ENCODE assay signal across 21 cellular contexts in the genomic region with DNA sequence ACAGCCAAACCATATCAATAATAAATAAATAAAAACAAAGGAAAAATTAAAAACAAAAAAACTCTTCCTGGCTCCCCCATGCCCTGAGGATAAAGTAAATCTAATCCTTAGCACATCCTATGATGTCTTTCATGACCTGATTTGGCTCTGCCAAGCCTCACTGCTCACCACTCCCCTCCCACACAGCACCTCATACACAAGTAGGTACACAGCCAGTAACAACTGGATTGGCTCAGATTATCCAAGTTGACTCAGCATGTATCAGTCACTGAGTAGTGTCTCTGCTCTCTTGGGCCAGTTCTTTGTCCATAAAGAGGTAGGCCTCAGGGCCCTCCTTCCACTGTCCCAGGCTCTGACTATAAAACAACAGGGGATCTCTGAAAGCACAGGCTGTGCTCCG.
DNase-seq lines count a peak whose midpoint lies in the region; ATAC-seq, FAIRE-seq and TF ChIP-seq lines count a peak whose summit lies in the region.
"Had no signal": no experiment of that assay in that cellular context is flagged by ENCODE, and none has a peak within 500 bp of the region (broad histone marks: within the 10 kb centered on the region; RNA-seq: fewer than 3 reads in every experiment).

No MANE protein-coding gene starts in this region.

- no peak overlapping the region for H3K9ac ChIP-seq in endothelial cell of umbilical vein (replicated peaks; ENCODE audit: extremely low read depth, insufficient read depth, low read length)

- no peaks in the 10 kb centered on the region for H3K9me1 ChIP-seq in endothelial cell of umbilical vein (replicated peaks; ENCODE audit: control insufficient read depth, extremely low read depth, insufficient read depth, low read length)

- dilution Hi-C loops in endothelial cell of umbilical vein (cut with MboI; ENCODE audit: extremely low pct_ligation_motif_present, low sequenced_read_pairs) = no loop called here

- no TSS peak for BruUV-seq in endothelial cell of umbilical vein (replicated peaks; lab: Mats Ljungman, UMichigan)

- H3K4me3 ChIP-seq in endothelial cell of umbilical vein (replicated peaks in 1 of 3; ENCODE audit: insufficient read depth in 1 of 3, low read depth in 1 of 3, low read length in 3 of 3) = no peak overlapping the region
- H3K4me3 ChIP-seq in osteoblast (ENCODE audit: insufficient read depth, low read length) = no peak overlapping the region
- H3K4me3 ChIP-seq in hepatocyte = no peak overlapping the region
- H3K4me3 ChIP-seq: HAP-1, thoracic aorta had no signal

- peak; percentile 40 for FAIRE-seq in endothelial cell of umbilical vein (lab: Jason Lieb, UNC)
- FAIRE-seq: astrocyte, colon, HTR-8/SVneo had no signal

- H3K27me3 ChIP-seq in endothelial cell of umbilical vein (ENCODE audit: control insufficient read depth in 2 of 2, insufficient read depth in 2 of 2, low read length in 2 of 2) (no peaks in the 10 kb centered on the region), osteoblast (ENCODE audit: insufficient read depth, low read length) (no peaks in the 10 kb centered on the region), hepatocyte (no peaks in the 10 kb centered on the region)

- H3K36me3 ChIP-seq in endothelial cell of umbilical vein (ENCODE audit: control insufficient read depth in 2 of 2, extremely low read depth in 1 of 2, insufficient read depth in 2 of 2, low read length in 2 of 2) (no peaks in the 10 kb centered on the region), osteoblast (ENCODE audit: insufficient read depth, low read length) (no peaks in the 10 kb centered on the region), hepatocyte (replicated peaks; ENCODE audit: insufficient read depth, low read depth) (no peaks in the 10 kb centered on the region)
- H3K36me3 ChIP-seq: HAP-1, thoracic aorta had no signal

- H3K4me1 Mint-ChIP-seq in T-helper 2 cell treated with Interferon-gamma antibody and Interleukin-4, amounts not matched to agents 5 μg/mL and 100 μg/mL, for 36 hours (ENCODE audit: low read depth) = peaks cover 2% of the 10 kb centered on the region

- H4K20me1 ChIP-seq in endothelial cell of umbilical vein (replicated peaks; ENCODE audit: control insufficient read depth, extremely low read depth, insufficient read depth, low read length) (no peaks in the 10 kb centered on the region), osteoblast (ENCODE audit: insufficient read depth, low read length) (no peaks in the 10 kb centered on the region), hepatocyte (ENCODE audit: insufficient read depth, poor library complexity, severe bottlenecking) (no peaks in the 10 kb centered on the region)

- peaks cover 0 to 8% of the 10 kb centered on the region in 2 donors for H3K9me3 Mint-ChIP-seq in activated naive CD4-positive, alpha-beta T cell treated with anti-CD3 and anti-CD28 coated beads, Interleukin-2, amount 50 U/mL, for 72 hours
- peaks cover 9% of the 10 kb centered on the region for H3K9me3 Mint-ChIP-seq in T-helper 2 cell treated with Interferon-gamma antibody and Interleukin-4, amounts not matched to agents 5 μg/mL and 100 μg/mL, for 36 hours

- H3K4me2 ChIP-seq in endothelial cell of umbilical vein (ENCODE audit: insufficient read depth, low read length) (no peak overlapping the region), osteoblast (ENCODE audit: insufficient read depth, low read length) (no peak overlapping the region), hepatocyte (no peak overlapping the region)

- whole genome bisulfite sequencing in hepatocyte (ENCODE audit: low lambda C conversion rate, missing lambda C conversion rate) = 82% methylated on average over 1 of the region's 1 CpG

- peaks cover 0 to 10% of the 10 kb centered on the region in 2 donors for H3K36me3 Mint-ChIP-seq in activated naive CD4-positive, alpha-beta T cell treated with anti-CD3 and anti-CD28 coated beads, Interleukin-2, amount 50 U/mL, for 72 hours
- H3K36me3 Mint-ChIP-seq in T-helper 2 cell treated with Interferon-gamma antibody and Interleukin-4, amounts not matched to agents 5 μg/mL and 100 μg/mL, for 36 hours (ENCODE audit: low read depth) = no peaks in the 10 kb centered on the region

- peak; percentile 74 to 84 for ATAC-seq in activated naive CD4-positive, alpha-beta T cell treated with anti-CD3 and anti-CD28 coated beads, Interleukin-2, amount 50 U/mL, for 72 hours
- ATAC-seq: left lobe of liver, Panc1 had no signal

- POLR2A ChIA-PET in endothelial cell of umbilical vein (lab: Charles Lee) = no interaction called here

- H2AFZ ChIP-seq in endothelial cell of umbilical vein (ENCODE audit: low read depth, low read length) = no peak overlapping the region
- no peak overlapping the region for H2AFZ ChIP-seq in osteoblast (ENCODE audit: low read length)
- H2AFZ ChIP-seq in hepatocyte = no peak overlapping the region

- H3K4me1 ChIP-seq in endothelial cell of umbilical vein (ENCODE audit: control insufficient read depth, extremely low read depth, insufficient read depth, low read length) (peaks cover 6% of the 10 kb centered on the region), osteoblast (ENCODE audit: insufficient read depth, low read length) (no peaks in the 10 kb centered on the region), hepatocyte (ENCODE audit: insufficient read depth) (peaks cover 4% of the 10 kb centered on the region)
- H3K4me1 ChIP-seq: HAP-1 had no signal

- TF ChIP-seq POLR2A in endothelial cell of umbilical vein (IDR thresholded peaks at IDR 0.05; ENCODE audit: low read depth, low read length) = no peak

- H3K9me3 ChIP-seq in endothelial cell of umbilical vein (replicated peaks; ENCODE audit: control insufficient read depth, insufficient read depth, low read length) (no peaks in the 10 kb centered on the region), osteoblast (ENCODE audit: low read depth, low read length) (no peaks in the 10 kb centered on the region), hepatocyte (ENCODE audit: low read depth) (no peaks in the 10 kb centered on the region)
- H3K9me3 ChIP-seq: HAP-1, thoracic aorta had no signal

- intact Hi-C loops in endothelial cell of umbilical vein (cut with micrococcal nuclease) = no loop called here

- no peak for DNase-seq in activated naive CD4-positive, alpha-beta T cell treated with anti-CD3 and anti-CD28 coated beads, Interleukin-2, amount 50 U/mL, for 72 hours (ENCODE audit: low spot score in 2 of 2)
- no peak for DNase-seq in activated naive CD4-positive, alpha-beta T cell (lab: John Stamatoyannopoulos, UW)
- DNase-seq in NCI-H2196 (lab: John Stamatoyannopoulos, UW; ENCODE audit: unreplicated experiment) (peak; percentile 17), endothelial cell of umbilical vein (ENCODE audit: low read depth, low spot score) (no peak), osteoblast (ENCODE audit: insufficient read length, low spot score, missing footprints) (peak; percentile 51), hepatocyte (ENCODE audit: low spot score) (no peak), T1000 (lab: John Stamatoyannopoulos, UW) (no peak)
- no peak for DNase-seq in T-helper 2 cell treated with Interferon-gamma antibody and Interleukin-4, amounts not matched to agents 5 μg/mL and 100 μg/mL, for 36 hours (ENCODE audit: low spot score)
- DNase-seq: activated gamma-delta T cell; hippocampal formation; NCI-H187; NCI-H526; occipital lobe; stimulated activated CD4-positive, alpha-beta T cell treated with anti-CD3 and anti-CD28 coated beads, Interleukin-2, amount 100 ng/mL, for 48 hours had no signal

- no peak overlapping the region for H3K4me3 Mint-ChIP-seq in T-helper 2 cell treated with Interferon-gamma antibody and Interleukin-4, amounts not matched to agents 5 μg/mL and 100 μg/mL, for 36 hours

- no peaks in the 10 kb centered on the region for H3K79me2 ChIP-seq in endothelial cell of umbilical vein (ENCODE audit: control insufficient read depth, insufficient read depth, low read length)
- H3K79me2 ChIP-seq in osteoblast (ENCODE audit: insufficient read depth, low read length) = no peaks in the 10 kb centered on the region
- H3K79me2 ChIP-seq in hepatocyte = no peaks in the 10 kb centered on the region

- H3K27me3 Mint-ChIP-seq in T-helper 2 cell treated with Interferon-gamma antibody and Interleukin-4, amounts not matched to agents 5 μg/mL and 100 μg/mL, for 36 hours (ENCODE audit: low read depth) = no peaks in the 10 kb centered on the region

- peak overlapping the region in 1 of 2 donors; percentile 17 for H3K27ac Mint-ChIP-seq in activated naive CD4-positive, alpha-beta T cell treated with anti-CD3 and anti-CD28 coated beads, Interleukin-2, amount 50 U/mL, for 72 hours
- no peak overlapping the region for H3K27ac Mint-ChIP-seq in T-helper 2 cell treated with Interferon-gamma antibody and Interleukin-4, amounts not matched to agents 5 μg/mL and 100 μg/mL, for 36 hours

- CTCF ChIA-PET in endothelial cell of umbilical vein (lab: Charles Lee) = interaction anchor here (4.0 kb wide), 1 partner anchor 53 kb away, joined by 127 read pairs; no protein-coding TSS in a partner anchor

- no peaks in the 10 kb centered on the region for H3K9me2 ChIP-seq in hepatocyte (replicated peaks; ENCODE audit: insufficient read depth)

- H3K27ac ChIP-seq in endothelial cell of umbilical vein (ENCODE audit: insufficient read depth, low read depth, low read length) (no peak overlapping the region), osteoblast (ENCODE audit: low read depth, low read length) (no peak overlapping the region), hepatocyte (no peak overlapping the region)
- H3K27ac ChIP-seq: thoracic aorta had no signal

- TF ChIP-seq CTCF in endothelial cell of umbilical vein (IDR thresholded peaks at IDR 0.05; ENCODE audit: extremely low read depth in 1 of 2, insufficient read depth in 1 of 2, low read depth in 1 of 2, low read length in 2 of 2) = no peak
- TF ChIP-seq CTCF in osteoblast (IDR thresholded peaks at IDR 0.05; ENCODE audit: extremely low read depth, low read depth, low read length) = no peak
- no peak for TF ChIP-seq CTCF in hepatocyte (IDR thresholded peaks at IDR 0.05; ENCODE audit: poor library complexity)

TF ChIP-seq in endothelial cell of umbilical vein, 7 proteins besides CTCF, POLR2A, EP300 and RAD21:
- TF ChIP-seq MYC (IDR thresholded peaks at IDR 0.05; ENCODE audit: low read depth, low read length) (no peak), JUN (IDR thresholded peaks at IDR 0.05; ENCODE audit: borderline replicate concordance, insufficient read depth, insufficient read length, low read depth) (no peak), EZH2 (IDR thresholded peaks at IDR 0.05; ENCODE audit: borderline replicate concordance, low read depth, low read length, severe bottlenecking) (no peak), GATA2 (IDR thresholded peaks at IDR 0.05; ENCODE audit: insufficient read depth, insufficient read length, low read depth, low read length) (no peak), POLR2AphosphoS5 (IDR thresholded peaks at IDR 0.05; ENCODE audit: insufficient read depth, low read depth, low read length) (no peak), FOS (IDR thresholded peaks at IDR 0.05; ENCODE audit: borderline replicate concordance, insufficient read depth, low read length) (no peak)
- TF ChIP-seq, protein P1, sequence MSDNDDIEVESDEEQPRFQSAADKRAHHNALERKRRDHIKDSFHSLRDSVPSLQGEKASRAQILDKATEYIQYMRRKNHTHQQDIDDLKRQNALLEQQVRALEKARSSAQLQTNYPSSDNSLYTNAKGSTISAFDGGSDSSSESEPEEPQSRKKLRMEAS (IDR thresholded peaks at IDR 0.05; ENCODE audit: insufficient read depth, insufficient read length) = no peak

Comparison
In these comparisons a context has a peak if more than half of its experiments do, and no peak if none do; other contexts are left out.
1. DNase-seq: peak in NCI-H2196 (single experiment) and osteoblast (single experiment); none in activated naive CD4-positive, alpha-beta T cell treated with anti-CD3 and anti-CD28 coated beads, Interleukin-2, amount 50 U/mL, for 72 hours (0 of 2), activated naive CD4-positive, alpha-beta T cell (0 of 4), endothelial cell of umbilical vein (single experiment), hepatocyte (single experiment), T-helper 2 cell treated with Interferon-gamma antibody and Interleukin-4, amounts not matched to agents 5 μg/mL and 100 μg/mL, for 36 hours (single experiment) and T1000 (single experiment).